In the genomic region with DNA sequence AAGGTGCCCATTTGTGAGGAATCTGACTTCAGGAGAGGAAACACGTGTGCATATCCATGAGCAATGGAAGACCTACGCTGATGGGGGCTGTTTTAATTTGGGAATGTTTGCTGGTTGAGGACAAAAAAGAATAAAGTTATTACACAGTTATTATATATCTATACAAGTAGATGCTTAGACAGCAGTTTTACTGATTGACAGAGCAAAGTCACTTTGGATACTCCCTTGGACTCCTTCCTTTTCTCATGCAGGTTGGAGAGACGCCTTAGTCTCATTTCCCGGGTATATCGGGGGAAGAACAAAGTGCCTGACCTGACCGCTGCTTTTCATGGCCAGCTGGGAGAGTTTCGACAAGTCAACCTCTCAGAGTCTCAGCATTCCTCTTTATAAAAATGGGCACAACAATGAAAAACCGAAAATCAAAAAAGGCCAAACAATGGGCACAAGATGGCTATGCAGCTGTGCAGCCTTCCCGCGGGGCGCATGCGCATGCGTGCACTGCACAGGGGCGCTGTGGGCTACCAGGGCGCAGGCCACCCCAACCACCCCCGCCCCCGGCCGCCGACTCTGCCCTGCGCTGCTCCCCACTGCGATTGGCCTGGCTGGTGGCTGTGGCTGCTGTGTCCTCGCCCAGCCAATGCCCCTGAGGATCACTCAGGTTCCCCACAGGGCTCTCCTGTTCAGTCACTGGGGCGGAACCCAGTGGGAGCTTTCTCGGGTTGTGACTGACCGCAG, we compare ENCODE assay signal across 21 cellular contexts. TPM values are rescaled to one million over a fixed set of nuclear protein-coding genes. Genes with fewer than 3 reads are reported as not detected.
DNase-seq lines count a peak whose midpoint lies in the region; ATAC-seq and TF ChIP-seq lines count a peak whose summit lies in the region.
"Had no signal": no experiment of that assay in that cellular context is flagged by ENCODE, and none has a peak within 500 bp of the region (broad histone marks: within the 10 kb centered on the region; RNA-seq: fewer than 3 reads in every experiment).

No MANE protein-coding gene starts in this region.

- no peaks in the 10 kb centered on the region for H3K9me3 Mint-ChIP-seq in activated naive CD8-positive, alpha-beta T cell treated with anti-CD3 and anti-CD28 coated beads, Interleukin-2, amount 50 U/mL, for 24 hours
- no peaks in the 10 kb centered on the region for H3K9me3 Mint-ChIP-seq in activated naive CD8-positive, alpha-beta T cell treated with anti-CD3 and anti-CD28 coated beads for 36 hours
- no peaks in the 10 kb centered on the region for H3K9me3 Mint-ChIP-seq in dendritic cell treated with granulocyte-macrophage colony-stimulating factor and Interleukin-4, amounts not matched to agents 40 ng/mL and 50 ng/mL, for 4 days

- no peaks in the 10 kb centered on the region for H3K4me1 ChIP-seq in A673 (ENCODE audit: insufficient read depth, low read length, poor library complexity, severe bottlenecking)
- H3K4me1 ChIP-seq: HAP-1 had no signal

- H3K4me3 Mint-ChIP-seq in activated naive CD8-positive, alpha-beta T cell treated with anti-CD3 and anti-CD28 coated beads, Interleukin-2, amount 50 U/mL, for 24 hours = no peak overlapping the region
- H3K4me3 Mint-ChIP-seq in activated naive CD8-positive, alpha-beta T cell treated with anti-CD3 and anti-CD28 coated beads for 36 hours = no peak overlapping the region
- H3K4me3 Mint-ChIP-seq in dendritic cell treated with granulocyte-macrophage colony-stimulating factor and Interleukin-4, amounts not matched to agents 40 ng/mL and 50 ng/mL, for 4 days = no peak overlapping the region

- peaks cover 7% of the 10 kb centered on the region for H3K27me3 Mint-ChIP-seq in activated naive CD8-positive, alpha-beta T cell treated with anti-CD3 and anti-CD28 coated beads, Interleukin-2, amount 50 U/mL, for 24 hours
- H3K27me3 Mint-ChIP-seq in activated naive CD8-positive, alpha-beta T cell treated with anti-CD3 and anti-CD28 coated beads for 36 hours = peaks cover 13% of the 10 kb centered on the region
- no peaks in the 10 kb centered on the region for H3K27me3 Mint-ChIP-seq in dendritic cell treated with granulocyte-macrophage colony-stimulating factor and Interleukin-4, amounts not matched to agents 40 ng/mL and 50 ng/mL, for 4 days

- no peak overlapping the region for H3K27ac Mint-ChIP-seq in activated naive CD8-positive, alpha-beta T cell treated with anti-CD3 and anti-CD28 coated beads, Interleukin-2, amount 50 U/mL, for 24 hours
- no peak overlapping the region for H3K27ac Mint-ChIP-seq in activated naive CD8-positive, alpha-beta T cell treated with anti-CD3 and anti-CD28 coated beads for 36 hours
- peak overlapping the region; percentile 30 for H3K27ac Mint-ChIP-seq in dendritic cell treated with granulocyte-macrophage colony-stimulating factor and Interleukin-4, amounts not matched to agents 40 ng/mL and 50 ng/mL, for 4 days

- no TSS peak for BruUV-seq in A673 (replicated peaks; lab: Mats Ljungman, UMichigan)

- POLR2A ChIA-PET in A673 (lab: Charles Lee; ENCODE audit: low non-redundant PET) = no interaction called here

- no peaks in the 10 kb centered on the region for H3K9me3 ChIP-seq in A673 (ENCODE audit: low read depth, low read length, poor library complexity, severe bottlenecking)
- H3K9me3 ChIP-seq: HAP-1 had no signal

- H3K4me3 ChIP-seq in NB4 (ENCODE audit: low read depth, low read length) (no peak overlapping the region), A673 (ENCODE audit: low read depth, low read length, poor library complexity, severe bottlenecking) (no peak overlapping the region)
- H3K4me3 ChIP-seq: HAP-1 had no signal

- no peak for TF ChIP-seq CTCF in NB4 (IDR thresholded peaks at IDR 0.05; ENCODE audit: low read depth, low read length)
- TF ChIP-seq CTCF in A673 (conservative IDR thresholded peaks at IDR 0.05; ENCODE audit: low read depth, low read length) = no peak

- CTCF ChIA-PET in A673 (lab: Charles Lee) = no interaction called here

- DNase-seq in activated naive CD8-positive, alpha-beta T cell treated with anti-CD3 and anti-CD28 coated beads, Interleukin-2, amount 50 U/mL, for 24 hours = no peak
- DNase-seq in activated naive CD8-positive, alpha-beta T cell treated with anti-CD3 and anti-CD28 coated beads for 36 hours = no peak
- DNase-seq in NB4 (ENCODE audit: low read depth) (peak; percentile 76), ureter (ENCODE audit: low spot score) (peak; percentile 18), A673 (ENCODE audit: low spot score) (no peak)
- DNase-seq: ACHN, AML-193, COR-L47, DMS 273 treated with DMSO at 0.1 percent for 48 hours, NCI-H1105 treated with DMSO at 0.1 percent for 48 hours, NCI-H1694, NCI-H2081 treated with DMSO at 0.1 percent for 48 hours, NCI-H510A, NCI-H774, SIG-M5 had no signal

- no peak overlapping the region for H3K27ac ChIP-seq in A673 (ENCODE audit: low read depth, low read length, poor library complexity, severe bottlenecking)
- H3K27ac ChIP-seq: C4-2B had no signal

- H3K36me3 ChIP-seq in A673 (ENCODE audit: insufficient read depth, low read length, poor library complexity, severe bottlenecking) = no peaks in the 10 kb centered on the region

- H3K4me1 Mint-ChIP-seq in activated naive CD8-positive, alpha-beta T cell treated with anti-CD3 and anti-CD28 coated beads, Interleukin-2, amount 50 U/mL, for 24 hours = peaks cover 16% of the 10 kb centered on the region
- peaks cover 2% of the 10 kb centered on the region for H3K4me1 Mint-ChIP-seq in activated naive CD8-positive, alpha-beta T cell treated with anti-CD3 and anti-CD28 coated beads for 36 hours
- peaks cover 56% of the 10 kb centered on the region for H3K4me1 Mint-ChIP-seq in dendritic cell treated with granulocyte-macrophage colony-stimulating factor and Interleukin-4, amounts not matched to agents 40 ng/mL and 50 ng/mL, for 4 days (ENCODE audit: low read depth)

- no peaks in the 10 kb centered on the region for H3K27me3 ChIP-seq in A673 (replicated peaks; ENCODE audit: insufficient read depth, low read depth, low read length, poor library complexity)

- ATAC-seq in activated naive CD8-positive, alpha-beta T cell treated with anti-CD3 and anti-CD28 coated beads, Interleukin-2, amount 50 U/mL, for 24 hours = peak; percentile 36
- ATAC-seq in GM18520 (IDR thresholded peaks at IDR 0.05; ENCODE audit: unreplicated experiment) = no peak
- no peak for ATAC-seq in GM18873 (IDR thresholded peaks at IDR 0.05; ENCODE audit: low FRiP score, unreplicated experiment)
- ATAC-seq: SK-N-SH treated with all-trans-retinoic acid at 6 μM for 48 hours had no signal

- TF ChIP-seq POLR2A in NB4 (IDR thresholded peaks at IDR 0.05; ENCODE audit: extremely low read depth, insufficient read length) = no peak

- intact Hi-C loops in dendritic cell treated with granulocyte-macrophage colony-stimulating factor and Interleukin-4, amounts not matched to agents 40 ng/mL and 50 ng/mL, for 4 days (cut with micrococcal nuclease) = no loop called here
- intact Hi-C loops in A673 (cut with micrococcal nuclease; ENCODE audit: unreplicated experiment) = no loop called here

- peaks cover 39% of the 10 kb centered on the region for H3K36me3 Mint-ChIP-seq in activated naive CD8-positive, alpha-beta T cell treated with anti-CD3 and anti-CD28 coated beads, Interleukin-2, amount 50 U/mL, for 24 hours (ENCODE audit: low read depth)
- peaks cover 16% of the 10 kb centered on the region for H3K36me3 Mint-ChIP-seq in activated naive CD8-positive, alpha-beta T cell treated with anti-CD3 and anti-CD28 coated beads for 36 hours
- peaks cover 52% of the 10 kb centered on the region for H3K36me3 Mint-ChIP-seq in dendritic cell treated with granulocyte-macrophage colony-stimulating factor and Interleukin-4, amounts not matched to agents 40 ng/mL and 50 ng/mL, for 4 days (ENCODE audit: low read depth)

RNA-seq across cellular contexts. Expression of a gene that starts 18.1 kb away (rescaled TPM):
- 10 to 100 TPM; 23.8 to 25.7 TPM for total RNA-seq in activated naive CD8-positive, alpha-beta T cell treated with anti-CD3 and anti-CD28 coated beads for 36 hours
- total RNA-seq in ureter (39.6 TPM), A673 (2021) (12.5 and 14.5 TPM in 2 replicates)

RNA-seq across cellular contexts. Expression of a gene that starts 43.8 kb away (rescaled TPM):
- total RNA-seq in activated naive CD8-positive, alpha-beta T cell treated with anti-CD3 and anti-CD28 coated beads for 36 hours = 10 to 100 TPM; 12.4 to 13.2 TPM
- total RNA-seq in ureter = 24.6 TPM
- total RNA-seq in A673 (2021) = 12.3 and 15.4 TPM in 2 replicates

Comparison
In these comparisons a context has a peak if more than half of its experiments do, and no peak if none do; other contexts are left out.
1. DNase-seq: peak in NB4 (single experiment) and ureter (single experiment); none in activated naive CD8-positive, alpha-beta T cell treated with anti-CD3 and anti-CD28 coated beads, Interleukin-2, amount 50 U/mL, for 24 hours (single experiment), activated naive CD8-positive, alpha-beta T cell treated with anti-CD3 and anti-CD28 coated beads for 36 hours (single experiment) and A673 (single experiment).